In genomic region chr2:83971547-83971946, GRCh38 we compare ENCODE assay signal across 1 cellular context.
TF ChIP-seq lines count a peak whose summit lies in the region.

No MANE protein-coding gene starts in this region.

TF ChIP-seq in K562, 482 proteins besides CTCF, POLR2A, EP300 and RAD21 (continued from another document and continues in another):
- TF ChIP-seq MTA1 (IDR thresholded peaks at IDR 0.05; ENCODE audit: borderline replicate concordance) (peak; percentile 71; the same call in 1 of the 2 replicates), BRF2 (IDR thresholded peaks at IDR 0.05; ENCODE audit: borderline replicate concordance, insufficient read depth, insufficient read length) (no peak), RBM14 (IDR thresholded peaks at IDR 0.05; ENCODE audit: borderline replicate concordance, insufficient read depth, low read depth, low read length) (no peak), ZNF449 (CRISPR knock-in tag; IDR thresholded peaks at IDR 0.05) (no peak), ZNF12 (CRISPR knock-in tag; IDR thresholded peaks at IDR 0.05) (no peak), DIDO1 (tag; IDR thresholded peaks at IDR 0.05; ENCODE audit: low read depth) (no peak), KAT8 (IDR thresholded peaks at IDR 0.05; ENCODE audit: low read depth) (no peak), DNMT1 (IDR thresholded peaks at IDR 0.05) (no peak), PRPF4 (IDR thresholded peaks at IDR 0.05; ENCODE audit: insufficient read depth, low read depth, low read length, poor library complexity, severe bottlenecking) (no peak), THAP12 (CRISPR knock-in tag; IDR thresholded peaks at IDR 0.05) (no peak), SAFB2 (IDR thresholded peaks at IDR 0.05; ENCODE audit: borderline replicate concordance, low read depth, low read length, severe bottlenecking) (no peak), TEAD4 (IDR thresholded peaks at IDR 0.05; ENCODE audit: low read length) (peak; percentile 100), TEAD4 (CRISPR knock-in tag; IDR thresholded peaks at IDR 0.05; ENCODE audit: borderline replicate concordance) (no peak), ZHX1 (conservative IDR thresholded peaks at IDR 0.05; ENCODE audit: low read length) (no peak), GTF2B (IDR thresholded peaks at IDR 0.05; ENCODE audit: extremely low read depth, insufficient read length) (no peak), MEF2A (IDR thresholded peaks at IDR 0.05; ENCODE audit: control insufficient read depth, low read depth, low read length) (0 out of 2 replicates have a peak, but pooled peaks have one; percentile 58), BMI1 (IDR thresholded peaks at IDR 0.05; ENCODE audit: low read length) (no peak), YBX1 (IDR thresholded peaks at IDR 0.05) (no peak), YY1 (IDR thresholded peaks at IDR 0.05; ENCODE audit: borderline replicate concordance in 1 of 3, control insufficient read depth in 1 of 3, extremely low read depth in 1 of 3, insufficient read depth in 3 of 3, insufficient read length in 1 of 3, insufficient replicate concordance in 2 of 3, low read depth in 1 of 3, low read length in 2 of 3) (no peak), PBX2 (CRISPR knock-in tag; IDR thresholded peaks at IDR 0.05; ENCODE audit: low read depth) (no peak), PBX2 (tag; conservative IDR thresholded peaks at IDR 0.05; ENCODE audit: low read depth) (peak; percentile 51; the same call in 1 of the 2 replicates), CBX1 (IDR thresholded peaks at IDR 0.05; ENCODE audit: low read depth) (no peak), HNRNPUL1 (IDR thresholded peaks at IDR 0.05; ENCODE audit: low read length) (no peak), ZNF274 (IDR thresholded peaks at IDR 0.05; ENCODE audit: borderline replicate concordance, low read depth, low read length) (peak; percentile 77), ETS2 (tag; IDR thresholded peaks at IDR 0.05; ENCODE audit: borderline replicate concordance, poor library complexity, severe bottlenecking) (no peak), PHB2 (IDR thresholded peaks at IDR 0.05; ENCODE audit: low read depth) (peak; percentile 89), NFIX (CRISPR knock-in tag; IDR thresholded peaks at IDR 0.05; ENCODE audit: low read depth) (no peak), SRSF9 (IDR thresholded peaks at IDR 0.05; ENCODE audit: borderline replicate concordance, low read depth, low read length) (no peak), MTA2 (IDR thresholded peaks at IDR 0.05; ENCODE audit: low read depth) (peak; percentile 96), ATF1 (CRISPR knock-in tag; IDR thresholded peaks at IDR 0.05) (no peak), ATF1 (tag; IDR thresholded peaks at IDR 0.05) (peak; percentile 47; the same call in 1 of the 2 replicates), ZBTB8A (IDR thresholded peaks at IDR 0.05; ENCODE audit: partially characterized antibody) (no peak), VEZF1 (CRISPR knock-in tag; IDR thresholded peaks at IDR 0.05) (peak; percentile 38; the same call in 1 of the 2 replicates), TCFL5 (CRISPR knock-in tag; conservative IDR thresholded peaks at IDR 0.05) (no peak), CCNT2 (IDR thresholded peaks at IDR 0.05; ENCODE audit: borderline replicate concordance, extremely low read depth, insufficient read length, low read depth, low read length) (peak; percentile 99), E2F8 (IDR thresholded peaks at IDR 0.05; ENCODE audit: low read depth, partially characterized antibody) (no peak), IFI16 (CRISPR knock-in tag; IDR thresholded peaks at IDR 0.05) (no peak), NCOR1 (IDR thresholded peaks at IDR 0.05) (peak; percentile 97), CTBP1 (IDR thresholded peaks at IDR 0.05; ENCODE audit: borderline replicate concordance) (peak; percentile 91), NFIC (IDR thresholded peaks at IDR 0.05) (peak; percentile 92), KLF16 (IDR thresholded peaks at IDR 0.05) (peak; percentile 96), MCM2 (IDR thresholded peaks at IDR 0.05; ENCODE audit: low read depth) (no peak), ATF7 (IDR thresholded peaks at IDR 0.05) (peak; percentile 80), ZNF639 (CRISPR knock-in tag; conservative IDR thresholded peaks at IDR 0.05 in 1 of 2, IDR thresholded peaks at IDR 0.05 in 1 of 2) (no peak), GTF2F1 (IDR thresholded peaks at IDR 0.05; ENCODE audit: low read depth, low read length) (no peak), CGGBP1 (CRISPR knock-in tag; IDR thresholded peaks at IDR 0.05) (no peak), ZNF41 (CRISPR knock-in tag; conservative IDR thresholded peaks at IDR 0.05) (0 out of 2 replicates have a peak, but pooled peaks have one; percentile 24), DMBX1 (CRISPR knock-in tag; IDR thresholded peaks at IDR 0.05; ENCODE audit: borderline replicate concordance) (peak; percentile 52; the same call in 1 of the 2 replicates), DPF2 (IDR thresholded peaks at IDR 0.05) (peak; percentile 99), HNRNPL (IDR thresholded peaks at IDR 0.05; ENCODE audit: low read depth, low read length) (no peak), JUNB (CRISPR knock-in tag; conservative IDR thresholded peaks at IDR 0.05) (peak; percentile 68), ZEB2 (IDR thresholded peaks at IDR 0.05) (peak; percentile 82; the same call in 1 of the 2 replicates)
